In the genomic region with DNA sequence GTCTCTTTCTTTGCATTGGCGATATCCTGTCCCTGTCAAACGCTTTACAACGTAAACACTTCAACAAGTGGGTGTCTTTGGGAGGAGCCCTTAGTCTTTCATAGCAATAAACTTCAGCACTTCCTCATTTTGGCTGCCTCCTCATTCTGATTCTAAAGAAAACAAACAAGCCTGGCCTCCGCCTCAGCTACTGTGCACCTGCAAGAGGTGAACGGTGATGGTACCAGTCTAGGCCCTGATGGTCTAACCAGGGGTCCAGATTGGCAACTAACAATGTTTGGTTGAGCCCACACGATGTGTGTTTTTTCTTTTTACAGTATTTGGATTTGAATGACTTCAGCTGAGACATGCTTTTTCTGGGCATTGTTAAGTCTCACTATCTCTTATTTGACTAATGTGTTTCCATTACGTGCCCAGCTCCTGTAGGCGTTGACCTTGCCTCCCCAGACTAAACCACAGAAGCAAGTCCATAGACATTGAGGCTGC, we compare ENCODE assay signal across 1 cellular context.
TF ChIP-seq lines count a peak whose summit lies in the region.

No MANE protein-coding gene starts in this region.

TF ChIP-seq in GM12878, 131 proteins besides CTCF, POLR2A, EP300 and RAD21 (continued from another document):
- TF ChIP-seq, protein P1, sequence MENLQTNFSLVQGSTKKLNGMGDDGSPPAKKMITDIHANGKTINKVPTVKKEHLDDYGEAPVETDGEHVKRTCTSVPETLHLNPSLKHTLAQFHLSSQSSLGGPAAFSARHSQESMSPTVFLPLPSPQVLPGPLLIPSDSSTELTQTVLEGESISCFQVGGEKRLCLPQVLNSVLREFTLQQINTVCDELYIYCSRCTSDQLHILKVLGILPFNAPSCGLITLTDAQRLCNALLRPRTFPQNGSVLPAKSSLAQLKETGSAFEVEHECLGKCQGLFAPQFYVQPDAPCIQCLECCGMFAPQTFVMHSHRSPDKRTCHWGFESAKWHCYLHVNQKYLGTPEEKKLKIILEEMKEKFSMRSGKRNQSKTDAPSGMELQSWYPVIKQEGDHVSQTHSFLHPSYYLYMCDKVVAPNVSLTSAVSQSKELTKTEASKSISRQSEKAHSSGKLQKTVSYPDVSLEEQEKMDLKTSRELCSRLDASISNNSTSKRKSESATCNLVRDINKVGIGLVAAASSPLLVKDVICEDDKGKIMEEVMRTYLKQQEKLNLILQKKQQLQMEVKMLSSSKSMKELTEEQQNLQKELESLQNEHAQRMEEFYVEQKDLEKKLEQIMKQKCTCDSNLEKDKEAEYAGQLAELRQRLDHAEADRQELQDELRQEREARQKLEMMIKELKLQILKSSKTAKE (IDR thresholded peaks at IDR 0.05; ENCODE audit: low read depth, poor library complexity, severe bottlenecking), result peak; percentile 38
- TF ChIP-seq ZNF217 (IDR thresholded peaks at IDR 0.05), result no peak
- TF ChIP-seq SMAD5 (IDR thresholded peaks at IDR 0.05; ENCODE audit: low read depth), result no peak
- TF ChIP-seq NR2F1 (conservative IDR thresholded peaks at IDR 0.05), result peak; percentile 73
- no peak for TF ChIP-seq SMAD1 (IDR thresholded peaks at IDR 0.05; ENCODE audit: low read depth, partially characterized antibody)
- no peak for TF ChIP-seq MXI1 (IDR thresholded peaks at IDR 0.05; ENCODE audit: low read depth, low read length)
- no peak for TF ChIP-seq LARP7 (IDR thresholded peaks at IDR 0.05)
- no peak for TF ChIP-seq TARDBP (IDR thresholded peaks at IDR 0.05; ENCODE audit: borderline replicate concordance)
- no peak for TF ChIP-seq ESRRA (IDR thresholded peaks at IDR 0.05; ENCODE audit: low read length)
- no peak for TF ChIP-seq NR2C2 (IDR thresholded peaks at IDR 0.05; ENCODE audit: borderline replicate concordance, control insufficient read depth, insufficient read length, low read depth)
- TF ChIP-seq, protein P2, sequence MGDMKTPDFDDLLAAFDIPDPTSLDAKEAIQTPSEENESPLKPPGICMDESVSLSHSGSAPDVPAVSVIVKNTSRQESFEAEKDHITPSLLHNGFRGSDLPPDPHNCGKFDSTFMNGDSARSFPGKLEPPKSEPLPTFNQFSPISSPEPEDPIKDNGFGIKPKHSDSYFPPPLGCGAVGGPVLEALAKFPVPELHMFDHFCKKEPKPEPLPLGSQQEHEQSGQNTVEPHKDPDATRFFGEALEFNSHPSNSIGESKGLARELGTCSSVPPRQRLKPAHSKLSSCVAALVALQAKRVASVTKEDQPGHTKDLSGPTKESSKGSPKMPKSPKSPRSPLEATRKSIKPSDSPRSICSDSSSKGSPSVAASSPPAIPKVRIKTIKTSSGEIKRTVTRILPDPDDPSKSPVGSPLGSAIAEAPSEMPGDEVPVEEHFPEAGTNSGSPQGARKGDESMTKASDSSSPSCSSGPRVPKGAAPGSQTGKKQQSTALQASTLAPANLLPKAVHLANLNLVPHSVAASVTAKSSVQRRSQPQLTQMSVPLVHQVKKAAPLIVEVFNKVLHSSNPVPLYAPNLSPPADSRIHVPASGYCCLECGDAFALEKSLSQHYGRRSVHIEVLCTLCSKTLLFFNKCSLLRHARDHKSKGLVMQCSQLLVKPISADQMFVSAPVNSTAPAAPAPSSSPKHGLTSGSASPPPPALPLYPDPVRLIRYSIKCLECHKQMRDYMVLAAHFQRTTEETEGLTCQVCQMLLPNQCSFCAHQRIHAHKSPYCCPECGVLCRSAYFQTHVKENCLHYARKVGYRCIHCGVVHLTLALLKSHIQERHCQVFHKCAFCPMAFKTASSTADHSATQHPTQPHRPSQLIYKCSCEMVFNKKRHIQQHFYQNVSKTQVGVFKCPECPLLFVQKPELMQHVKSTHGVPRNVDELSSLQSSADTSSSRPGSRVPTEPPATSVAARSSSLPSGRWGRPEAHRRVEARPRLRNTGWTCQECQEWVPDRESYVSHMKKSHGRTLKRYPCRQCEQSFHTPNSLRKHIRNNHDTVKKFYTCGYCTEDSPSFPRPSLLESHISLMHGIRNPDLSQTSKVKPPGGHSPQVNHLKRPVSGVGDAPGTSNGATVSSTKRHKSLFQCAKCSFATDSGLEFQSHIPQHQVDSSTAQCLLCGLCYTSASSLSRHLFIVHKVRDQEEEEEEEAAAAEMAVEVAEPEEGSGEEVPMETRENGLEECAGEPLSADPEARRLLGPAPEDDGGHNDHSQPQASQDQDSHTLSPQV (IDR thresholded peaks at IDR 0.05), result no peak
- peak; percentile 33; the same call in 1 of the 2 replicates for TF ChIP-seq IKZF1 (conservative IDR thresholded peaks at IDR 0.05)
- TF ChIP-seq, protein P3, sequence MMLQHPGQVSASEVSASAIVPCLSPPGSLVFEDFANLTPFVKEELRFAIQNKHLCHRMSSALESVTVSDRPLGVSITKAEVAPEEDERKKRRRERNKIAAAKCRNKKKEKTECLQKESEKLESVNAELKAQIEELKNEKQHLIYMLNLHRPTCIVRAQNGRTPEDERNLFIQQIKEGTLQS (IDR thresholded peaks at IDR 0.05; ENCODE audit: borderline replicate concordance, extremely low read depth, low read depth, low read length), result no peak
- TF ChIP-seq, protein P4, sequence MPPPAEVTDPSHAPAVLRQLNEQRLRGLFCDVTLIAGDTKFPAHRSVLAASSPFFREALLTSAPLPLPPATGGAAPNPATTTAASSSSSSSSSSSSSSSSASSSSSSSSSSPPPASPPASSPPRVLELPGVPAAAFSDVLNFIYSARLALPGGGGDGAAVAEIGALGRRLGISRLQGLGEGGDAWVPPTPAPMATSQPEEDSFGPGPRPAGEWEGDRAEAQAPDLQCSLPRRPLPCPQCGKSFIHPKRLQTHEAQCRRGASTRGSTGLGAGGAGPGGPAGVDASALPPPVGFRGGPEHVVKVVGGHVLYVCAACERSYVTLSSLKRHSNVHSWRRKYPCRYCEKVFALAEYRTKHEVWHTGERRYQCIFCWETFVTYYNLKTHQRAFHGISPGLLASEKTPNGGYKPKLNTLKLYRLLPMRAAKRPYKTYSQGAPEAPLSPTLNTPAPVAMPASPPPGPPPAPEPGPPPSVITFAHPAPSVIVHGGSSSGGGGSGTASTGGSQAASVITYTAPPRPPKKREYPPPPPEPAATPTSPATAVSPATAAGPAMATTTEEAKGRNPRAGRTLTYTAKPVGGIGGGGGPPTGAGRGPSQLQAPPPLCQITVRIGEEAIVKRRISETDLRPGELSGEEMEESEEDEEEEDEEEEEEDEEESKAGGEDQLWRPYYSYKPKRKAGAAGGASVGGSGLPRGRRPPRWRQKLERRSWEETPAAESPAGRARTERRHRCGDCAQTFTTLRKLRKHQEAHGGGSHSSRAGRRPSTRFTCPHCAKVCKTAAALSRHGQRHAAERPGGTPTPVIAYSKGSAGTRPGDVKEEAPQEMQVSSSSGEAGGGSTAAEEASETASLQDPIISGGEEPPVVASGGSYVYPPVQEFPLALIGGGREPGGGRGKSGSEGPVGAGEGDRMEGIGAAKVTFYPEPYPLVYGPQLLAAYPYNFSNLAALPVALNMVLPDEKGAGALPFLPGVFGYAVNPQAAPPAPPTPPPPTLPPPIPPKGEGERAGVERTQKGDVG (CRISPR knock-in tag; IDR thresholded peaks at IDR 0.05), result no peak
- TF ChIP-seq, protein P5, sequence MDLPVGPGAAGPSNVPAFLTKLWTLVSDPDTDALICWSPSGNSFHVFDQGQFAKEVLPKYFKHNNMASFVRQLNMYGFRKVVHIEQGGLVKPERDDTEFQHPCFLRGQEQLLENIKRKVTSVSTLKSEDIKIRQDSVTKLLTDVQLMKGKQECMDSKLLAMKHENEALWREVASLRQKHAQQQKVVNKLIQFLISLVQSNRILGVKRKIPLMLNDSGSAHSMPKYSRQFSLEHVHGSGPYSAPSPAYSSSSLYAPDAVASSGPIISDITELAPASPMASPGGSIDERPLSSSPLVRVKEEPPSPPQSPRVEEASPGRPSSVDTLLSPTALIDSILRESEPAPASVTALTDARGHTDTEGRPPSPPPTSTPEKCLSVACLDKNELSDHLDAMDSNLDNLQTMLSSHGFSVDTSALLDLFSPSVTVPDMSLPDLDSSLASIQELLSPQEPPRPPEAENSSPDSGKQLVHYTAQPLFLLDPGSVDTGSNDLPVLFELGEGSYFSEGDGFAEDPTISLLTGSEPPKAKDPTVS (IDR thresholded peaks at IDR 0.05; ENCODE audit: low read depth, low read length), result no peak
- no peak for TF ChIP-seq ZSCAN29 (IDR thresholded peaks at IDR 0.05)
- no peak for TF ChIP-seq POLR2AphosphoS2 (IDR thresholded peaks at IDR 0.05; ENCODE audit: low read depth, low read length)
- TF ChIP-seq, protein P6, sequence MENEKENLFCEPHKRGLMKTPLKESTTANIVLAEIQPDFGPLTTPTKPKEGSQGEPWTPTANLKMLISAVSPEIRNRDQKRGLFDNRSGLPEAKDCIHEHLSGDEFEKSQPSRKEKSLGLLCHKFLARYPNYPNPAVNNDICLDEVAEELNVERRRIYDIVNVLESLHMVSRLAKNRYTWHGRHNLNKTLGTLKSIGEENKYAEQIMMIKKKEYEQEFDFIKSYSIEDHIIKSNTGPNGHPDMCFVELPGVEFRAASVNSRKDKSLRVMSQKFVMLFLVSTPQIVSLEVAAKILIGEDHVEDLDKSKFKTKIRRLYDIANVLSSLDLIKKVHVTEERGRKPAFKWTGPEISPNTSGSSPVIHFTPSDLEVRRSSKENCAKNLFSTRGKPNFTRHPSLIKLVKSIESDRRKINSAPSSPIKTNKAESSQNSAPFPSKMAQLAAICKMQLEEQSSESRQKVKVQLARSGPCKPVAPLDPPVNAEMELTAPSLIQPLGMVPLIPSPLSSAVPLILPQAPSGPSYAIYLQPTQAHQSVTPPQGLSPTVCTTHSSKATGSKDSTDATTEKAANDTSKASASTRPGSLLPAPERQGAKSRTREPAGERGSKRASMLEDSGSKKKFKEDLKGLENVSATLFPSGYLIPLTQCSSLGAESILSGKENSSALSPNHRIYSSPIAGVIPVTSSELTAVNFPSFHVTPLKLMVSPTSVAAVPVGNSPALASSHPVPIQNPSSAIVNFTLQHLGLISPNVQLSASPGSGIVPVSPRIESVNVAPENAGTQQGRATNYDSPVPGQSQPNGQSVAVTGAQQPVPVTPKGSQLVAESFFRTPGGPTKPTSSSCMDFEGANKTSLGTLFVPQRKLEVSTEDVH (IDR thresholded peaks at IDR 0.05; ENCODE audit: low read depth, partially characterized antibody), result no peak
